ENCODE assay signal across 1 cellular context in genomic region chr15:40695469-40695910, GRCh38.
TF ChIP-seq lines count a peak whose summit lies in the region.

No MANE protein-coding gene starts in this region.

TF ChIP-seq in liver, 16 proteins besides CTCF, POLR2A, EP300 and RAD21 (continued from another document):
- TF ChIP-seq, protein P1, sequence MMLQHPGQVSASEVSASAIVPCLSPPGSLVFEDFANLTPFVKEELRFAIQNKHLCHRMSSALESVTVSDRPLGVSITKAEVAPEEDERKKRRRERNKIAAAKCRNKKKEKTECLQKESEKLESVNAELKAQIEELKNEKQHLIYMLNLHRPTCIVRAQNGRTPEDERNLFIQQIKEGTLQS (IDR thresholded peaks at IDR 0.05), result no peak
